Comparison of ENCODE assay signal across 14 cellular contexts in the genomic region with DNA sequence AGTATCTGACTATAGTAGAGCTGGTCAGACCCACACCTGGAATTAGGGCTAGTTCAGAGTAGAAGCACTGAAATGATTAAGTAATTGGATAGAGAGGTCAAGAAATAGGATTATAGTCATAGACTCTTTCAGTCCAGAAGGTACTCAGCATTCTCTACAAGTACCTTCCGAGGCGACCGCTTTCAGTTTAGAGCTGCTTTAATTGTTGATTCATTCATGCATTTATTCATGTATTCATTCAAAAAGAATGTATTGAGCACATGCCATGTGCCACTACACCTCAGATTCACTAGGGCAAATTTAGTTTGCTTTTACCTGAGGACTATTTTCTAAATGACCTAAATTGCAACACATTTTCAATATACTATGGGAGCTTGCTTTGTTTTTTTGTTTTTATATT. TPM values are rescaled to one million over a fixed set of nuclear protein-coding genes. Genes with fewer than 3 reads are reported as not detected.
A peak's percentile ranks its signal among the peaks of the same experiment; 100 is the strongest.
DNase-seq lines count a peak whose midpoint lies in the region; ATAC-seq and TF ChIP-seq lines count a peak whose summit lies in the region.
"Had no signal": no experiment of that assay in that cellular context is flagged by ENCODE, and none has a peak within 500 bp of the region (broad histone marks: within the 10 kb centered on the region; RNA-seq: fewer than 3 reads in every experiment).

No MANE protein-coding gene starts in this region.

- H3K79me2 ChIP-seq in DOHH2 (ENCODE audit: control insufficient read depth, low read length) (peaks cover 90% of the 10 kb centered on the region), GM23248 (ENCODE audit: insufficient read depth) (peaks cover 100% of the 10 kb centered on the region), OCI-LY3 (ENCODE audit: low read length) (no peaks in the 10 kb centered on the region)

- H3K36me3 ChIP-seq in DOHH2 (ENCODE audit: control insufficient read depth, low read length) (peaks cover 24% of the 10 kb centered on the region), GM23248 (ENCODE audit: low read depth) (peaks cover 20% of the 10 kb centered on the region), OCI-LY3 (replicated peaks; ENCODE audit: low read depth, low read length) (no peaks in the 10 kb centered on the region), esophagus muscularis mucosa (no peaks in the 10 kb centered on the region)
- H3K36me3 ChIP-seq: HAP-1, right atrium auricular region had no signal

- peaks cover 85% of the 10 kb centered on the region for H3K4me1 ChIP-seq in DOHH2 (ENCODE audit: control insufficient read depth, low read length)
- H3K4me1 ChIP-seq in GM23248 (ENCODE audit: insufficient read depth) = peaks cover 56% of the 10 kb centered on the region
- H3K4me1 ChIP-seq in OCI-LY3 (ENCODE audit: low read length) = peaks cover 21% of the 10 kb centered on the region
- H3K4me1 ChIP-seq in esophagus muscularis mucosa = peaks cover 41 to 76% (median 65%) of the 10 kb centered on the region in 4 donors

- TF ChIP-seq CTCF in DOHH2 (IDR thresholded peaks at IDR 0.05; ENCODE audit: low read depth, low read length, poor library complexity, severe bottlenecking) (no peak), OCI-LY3 (IDR thresholded peaks at IDR 0.05; ENCODE audit: low read depth, low read length) (no peak), esophagus muscularis mucosa (IDR thresholded peaks at IDR 0.05) (no peak)

- H3K9me2 ChIP-seq in DOHH2 (replicated peaks; ENCODE audit: control insufficient read depth, low read length) (no peaks in the 10 kb centered on the region), GM23248 (ENCODE audit: insufficient read depth) (no peaks in the 10 kb centered on the region)

- intact Hi-C loops in esophagus muscularis mucosa (cut with DNase I) = no loop called here

- DNase-seq in GM23248 (peak; percentile 68), glomerular visceral epithelial cell (ENCODE audit: extremely low spot score) (peak; percentile 65), esophagus muscularis mucosa (ENCODE audit: extremely low spot score) (no peak), cerebellar cortex (ENCODE audit: low spot score) (no peak), DMS79 treated with DMSO at 0.1 percent for 48 hours (lab: John Stamatoyannopoulos, UW) (no peak)
- DNase-seq: activated CD8-positive, alpha-beta memory T cell treated with anti-CD3 and anti-CD28 coated beads, Interleukin-2, amount 50 U/mL, for 4 hours; C1 segment of cervical spinal cord; foreskin melanocyte; NCI-H2227 treated with DMSO at 0.1 percent for 48 hours had no signal

- no peak for TF ChIP-seq EP300 in esophagus muscularis mucosa (IDR thresholded peaks at IDR 0.05)

- H3K4me2 ChIP-seq in DOHH2 (ENCODE audit: low read length) = peak overlapping the region; percentile 89
- peak overlapping the region; percentile 22 for H3K4me2 ChIP-seq in GM23248 (ENCODE audit: unreplicated experiment)
- peak overlapping the region; percentile 71 for H3K4me2 ChIP-seq in OCI-LY3 (ENCODE audit: low read length)

- H4K20me1 ChIP-seq in DOHH2 (ENCODE audit: control insufficient read depth, insufficient read depth, low read depth, low read length) (no peaks in the 10 kb centered on the region), GM23248 (ENCODE audit: insufficient read depth) (peaks cover 29% of the 10 kb centered on the region), OCI-LY3 (ENCODE audit: insufficient read depth, low read length) (no peaks in the 10 kb centered on the region)

- H3K9ac ChIP-seq in GM23248 (peak overlapping the region; percentile 1; the same call in 1 of the 2 replicates), OCI-LY3 (ENCODE audit: low read length) (no peak overlapping the region)

- no peak for TF ChIP-seq POLR2A in esophagus muscularis mucosa (IDR thresholded peaks at IDR 0.05; ENCODE audit: low read depth)

- 74 to 77% methylated on average over 3 of the region's 3 CpGs for WGBS in GM23248 (ENCODE audit: low coverage in 1 of 2, low lambda C conversion rate in 2 of 2, missing lambda C conversion rate in 2 of 2), 2 experiments
- WGBS in esophagus muscularis mucosa = 85% methylated on average over 3 of the region's 3 CpGs

- H3K9me3 ChIP-seq in DOHH2 (ENCODE audit: control insufficient read depth, insufficient read depth, low read length) = no peaks in the 10 kb centered on the region
- H3K9me3 ChIP-seq in GM23248 (ENCODE audit: low read depth) = no peaks in the 10 kb centered on the region
- H3K9me3 ChIP-seq in OCI-LY3 (ENCODE audit: insufficient read depth, low read length) = no peaks in the 10 kb centered on the region
- no peaks in the 10 kb centered on the region for H3K9me3 ChIP-seq in esophagus muscularis mucosa
- H3K9me3 ChIP-seq: HAP-1, right atrium auricular region had no signal

- in situ Hi-C loops in GM23248 (cut with MboI) = no loop called here

- H3K27me3 ChIP-seq in DOHH2 (ENCODE audit: control insufficient read depth, low read length) = no peaks in the 10 kb centered on the region
- H3K27me3 ChIP-seq in GM23248 (replicated peaks; ENCODE audit: insufficient read depth) = no peaks in the 10 kb centered on the region
- H3K27me3 ChIP-seq in OCI-LY3 (ENCODE audit: low read depth, low read length) = peaks cover 51% of the 10 kb centered on the region
- no peaks in the 10 kb centered on the region for H3K27me3 ChIP-seq in esophagus muscularis mucosa
- H3K27me3 ChIP-seq: right atrium auricular region had no signal

- peaks cover 20% of the 10 kb centered on the region for H3F3A ChIP-seq in DOHH2 (ENCODE audit: control insufficient read depth, insufficient read depth)
- H3F3A ChIP-seq in GM23248 (ENCODE audit: insufficient read depth) = peaks cover 99% of the 10 kb centered on the region

- H3K4me3 ChIP-seq in DOHH2 (ENCODE audit: low read length) (peak overlapping the region; percentile 68), GM23248 (no peak overlapping the region), OCI-LY3 (ENCODE audit: low read length) (peak overlapping the region; percentile 39), esophagus muscularis mucosa (no peak overlapping the region)
- H3K4me3 ChIP-seq: HAP-1, right atrium auricular region had no signal

- H2AFZ ChIP-seq in GM23248 (no peak overlapping the region), OCI-LY3 (ENCODE audit: low read depth, low read length) (no peak overlapping the region)

- H3K27ac ChIP-seq in DOHH2 (ENCODE audit: low read depth, low read length) = peak overlapping the region; percentile 94
- peak overlapping the region; percentile 94 for H3K27ac ChIP-seq in GM23248
- H3K27ac ChIP-seq in OCI-LY3 (ENCODE audit: low read length) = no peak overlapping the region
- H3K27ac ChIP-seq in esophagus muscularis mucosa (replicated peaks in 1 of 4) = peak overlapping the region in 1 of 4 donors; percentile 12
- H3K27ac ChIP-seq: right atrium auricular region had no signal

- no peak for ATAC-seq in HG02970 (IDR thresholded peaks at IDR 0.05; ENCODE audit: low FRiP score, unreplicated experiment)

RNA-seq across cellular contexts. Expression of a gene that starts 48.7 kb away (rescaled TPM):
- total RNA-seq in GM23248 (2014; rRNA removed; shearing (Covaris generic)) = 485 and 499 TPM in 2 replicates
- 76.4 and 77.4 TPM in 2 replicates for polyA plus RNA-seq in GM23248 (2016; fragmentation: Nextera tagmentation; extraction: Ambion mirVana)
- 100 to 1,000 TPM; 140 to 429 (median 201) TPM for total RNA-seq in esophagus muscularis mucosa

Comparison
In these comparisons a context has a peak if more than half of its experiments do, and no peak if none do; other contexts are left out.
1. H3K4me2 ChIP-seq: peak in every context shown above with its lines; median percentile 89 in DOHH2; 71 in OCI-LY3; 22 in GM23248.
2. H3K4me3 ChIP-seq: peak in DOHH2 (single experiment) and OCI-LY3 (single experiment); none in GM23248 (single experiment) and esophagus muscularis mucosa (0 of 4).
3. DNase-seq: peak in GM23248 (single experiment) and glomerular visceral epithelial cell (single experiment); none in esophagus muscularis mucosa (single experiment), cerebellar cortex (single experiment) and DMS79 treated with DMSO at 0.1 percent for 48 hours (single experiment).